In genomic region chr20:29319725-29320124, GRCh38 we compare ENCODE assay signal across 17 cellular contexts.
DNase-seq lines count a peak whose midpoint lies in the region; ATAC-seq and TF ChIP-seq lines count a peak whose summit lies in the region.
"Had no signal": no experiment of that assay in that cellular context is flagged by ENCODE, and none has a peak within 500 bp of the region (broad histone marks: within the 10 kb centered on the region; RNA-seq: fewer than 3 reads in every experiment).

No MANE protein-coding gene starts in this region.

- no peak for ATAC-seq in HG02623 (IDR thresholded peaks at IDR 0.05; ENCODE audit: unreplicated experiment)
- ATAC-seq: CD8-positive, alpha-beta T cell; HCT116; K562 had no signal

- H3K27ac Mint-ChIP-seq in activated naive CD4-positive, alpha-beta T cell treated with anti-CD3 and anti-CD28 coated beads for 36 hours = no peak overlapping the region
- H3K27ac Mint-ChIP-seq in HFFc6 (no peak overlapping the region), chondrocyte (ENCODE audit: unreplicated experiment) (no peak overlapping the region)
- H3K27ac Mint-ChIP-seq: CD8-positive, alpha-beta T cell had no signal

- intact Hi-C loops in activated naive CD4-positive, alpha-beta T cell treated with anti-CD3 and anti-CD28 coated beads for 36 hours (cut with micrococcal nuclease) = no loop called here
- intact Hi-C loops in posterior vena cava (cut with DNase I) = loop anchor here in 1 of 2 donors (1.0 kb wide), 1 partner anchor 20 kb away; no protein-coding TSS in a partner anchor

- H3K4me3 Mint-ChIP-seq in activated naive CD4-positive, alpha-beta T cell treated with anti-CD3 and anti-CD28 coated beads for 36 hours = peak overlapping the region; percentile 12
- H3K4me3 Mint-ChIP-seq in HFFc6 (peak overlapping the region; percentile 13; the same call in 1 of the 2 replicates), chondrocyte (ENCODE audit: unreplicated experiment) (no peak overlapping the region)
- H3K4me3 Mint-ChIP-seq: CD8-positive, alpha-beta T cell had no signal

- no peaks in the 10 kb centered on the region for H3K36me3 Mint-ChIP-seq in activated naive CD4-positive, alpha-beta T cell treated with anti-CD3 and anti-CD28 coated beads for 36 hours (ENCODE audit: low read depth)
- H3K36me3 Mint-ChIP-seq in HFFc6 (ENCODE audit: low read depth) = peaks cover 4% of the 10 kb centered on the region; the same call in 1 of the 2 replicates
- H3K36me3 Mint-ChIP-seq in chondrocyte (ENCODE audit: low read depth) = no peaks in the 10 kb centered on the region
- H3K36me3 Mint-ChIP-seq: CD8-positive, alpha-beta T cell had no signal

- no peaks in the 10 kb centered on the region for H3K36me3 ChIP-seq in MG63
- H3K36me3 ChIP-seq: BLaER1 had no signal

- H3K9me3 Mint-ChIP-seq in activated naive CD4-positive, alpha-beta T cell treated with anti-CD3 and anti-CD28 coated beads for 36 hours = peaks cover 9% of the 10 kb centered on the region
- H3K9me3 Mint-ChIP-seq in HFFc6 (peaks cover 51% of the 10 kb centered on the region), chondrocyte (ENCODE audit: low read depth) (peaks cover 25% of the 10 kb centered on the region)
- H3K9me3 Mint-ChIP-seq: CD8-positive, alpha-beta T cell had no signal

- peaks cover 14% of the 10 kb centered on the region for H3K27me3 Mint-ChIP-seq in activated naive CD4-positive, alpha-beta T cell treated with anti-CD3 and anti-CD28 coated beads for 36 hours (ENCODE audit: low read depth)
- peaks cover 5% of the 10 kb centered on the region; the same call in 1 of the 2 replicates for H3K27me3 Mint-ChIP-seq in HFFc6 (ENCODE audit: insufficient read depth)
- H3K27me3 Mint-ChIP-seq in chondrocyte (ENCODE audit: low read depth) = no peaks in the 10 kb centered on the region

- H3K4me1 Mint-ChIP-seq in activated naive CD4-positive, alpha-beta T cell treated with anti-CD3 and anti-CD28 coated beads for 36 hours (ENCODE audit: low read depth) = peaks cover 3% of the 10 kb centered on the region
- H3K4me1 Mint-ChIP-seq in HFFc6 (ENCODE audit: low read depth) (no peaks in the 10 kb centered on the region), chondrocyte (ENCODE audit: low read depth) (no peaks in the 10 kb centered on the region)

- no peak overlapping the region for H3K4me3 ChIP-seq in MG63
- H3K4me3 ChIP-seq: BLaER1, K562 had no signal

- CTCF ChIA-PET in activated naive CD4-positive, alpha-beta T cell treated with anti-CD3 and anti-CD28 coated beads for 36 hours (lab: Charles Lee) = no interaction called here

- H3K27me3 ChIP-seq in MG63 = no peaks in the 10 kb centered on the region
- H3K27me3 ChIP-seq: BLaER1 had no signal

- TF ChIP-seq CTCF in HFFc6 (IDR thresholded peaks at IDR 0.05) = no peak
- TF ChIP-seq CTCF in chondrocyte (IDR thresholded peaks at IDR 0.05) = no peak

- no peaks in the 10 kb centered on the region for H3K9me3 ChIP-seq in MG63

- no peak for DNase-seq in activated naive CD4-positive, alpha-beta T cell treated with anti-CD3 and anti-CD28 coated beads for 36 hours
- no peak for DNase-seq in activated naive CD4-positive, alpha-beta T cell treated with anti-CD3 and anti-CD28 coated beads, Interleukin-2, amount 50 U/mL, for 16 hours
- DNase-seq in HFFc6 = no peak
- DNase-seq in chondrocyte (ENCODE audit: low spot score) = peak; percentile 85
- peak; percentile 68 for DNase-seq in posterior vena cava (ENCODE audit: low spot score)
- no peak for DNase-seq in MG63
- DNase-seq: GM23248, NCI-H1417 treated with DMSO at 0.1 percent for 48 hours, NCI-H1930, NCI-H2171, NCI-H748 treated with DMSO at 0.1 percent for 48 hours, Right ventricle myocardium superior had no signal

Comparison
In these comparisons a context has a peak if more than half of its experiments do, and no peak if none do; other contexts are left out.
1. DNase-seq: peak in chondrocyte (single experiment) and posterior vena cava (single experiment); none in activated naive CD4-positive, alpha-beta T cell treated with anti-CD3 and anti-CD28 coated beads for 36 hours (single experiment), activated naive CD4-positive, alpha-beta T cell treated with anti-CD3 and anti-CD28 coated beads, Interleukin-2, amount 50 U/mL, for 16 hours (single experiment), HFFc6 (single experiment) and MG63 (single experiment).